ENCODE assay signal across 8 cellular contexts in the genomic region with DNA sequence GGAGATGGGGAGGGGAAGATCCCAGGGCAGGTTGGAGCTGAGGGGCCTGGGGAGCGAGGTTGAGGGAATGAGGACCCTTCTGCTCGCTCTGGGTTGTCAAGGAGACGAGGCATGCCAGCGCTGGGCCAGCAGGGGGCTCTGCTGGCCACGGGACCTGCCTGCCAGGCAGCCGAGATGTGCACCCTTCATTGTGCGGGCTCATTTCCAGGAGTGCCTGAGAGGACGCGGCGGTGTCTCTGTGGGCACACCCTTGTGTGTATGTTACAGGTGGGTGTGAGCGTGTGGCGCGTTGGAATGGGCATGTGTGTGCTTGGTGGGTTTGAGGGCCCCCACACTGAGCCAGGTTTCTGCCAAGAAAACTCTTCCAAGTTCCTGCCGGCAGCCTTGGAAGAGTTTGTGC. TPM values are rescaled to one million over a fixed set of nuclear protein-coding genes. Genes with fewer than 3 reads are reported as not detected.
DNase-seq lines count a peak whose midpoint lies in the region; ATAC-seq and TF ChIP-seq lines count a peak whose summit lies in the region.

No MANE protein-coding gene starts in this region.

- H3K4me2 ChIP-seq in OCI-LY1 (ENCODE audit: low read length) (no peak overlapping the region), fibroblast of lung (ENCODE audit: extremely low read depth, insufficient read depth, low read length) (no peak overlapping the region), neural progenitor cell (peak overlapping the region; percentile 43)

- H3K36me3 ChIP-seq in OCI-LY1 (ENCODE audit: insufficient read depth, low read length), result no peaks in the 10 kb centered on the region
- H3K36me3 ChIP-seq in fibroblast of lung (ENCODE audit: control insufficient read depth, insufficient read depth, low read length), result no peaks in the 10 kb centered on the region
- no peaks in the 10 kb centered on the region for H3K36me3 ChIP-seq in neural progenitor cell

- H3K4me1 ChIP-seq in OCI-LY1 (ENCODE audit: insufficient read depth, low read length, severe bottlenecking) (no peaks in the 10 kb centered on the region), fibroblast of lung (ENCODE audit: control insufficient read depth, extremely low read depth, insufficient read depth, low read length) (peaks cover 8% of the 10 kb centered on the region), neural progenitor cell (peaks cover 18% of the 10 kb centered on the region)

- H3K79me2 ChIP-seq in OCI-LY1 (ENCODE audit: insufficient read depth, low read length) (no peaks in the 10 kb centered on the region), fibroblast of lung (ENCODE audit: control insufficient read depth, insufficient read depth, low read length) (peaks cover 29% of the 10 kb centered on the region), neural progenitor cell (ENCODE audit: low read depth) (no peaks in the 10 kb centered on the region)

- H3K4me3 ChIP-seq in OCI-LY1 (ENCODE audit: low read depth, low read length, poor library complexity, severe bottlenecking), result no peak overlapping the region
- peak overlapping the region in 1 of 4 experiments; percentile 2 for H3K4me3 ChIP-seq in fibroblast of lung (replicated peaks in 1 of 4; ENCODE audit: control extremely low read depth in 1 of 4, insufficient read depth in 1 of 4, low read depth in 3 of 4, low read length in 4 of 4)
- no peak overlapping the region for H3K4me3 ChIP-seq in neural progenitor cell

- H3K4me3 Mint-ChIP-seq in activated T-cell treated with anti-CD3 and anti-CD28 coated beads, Interleukin-2, amount 50 U/mL, for 4 hours, result no peak overlapping the region
- H3K4me3 Mint-ChIP-seq in neural progenitor cell, result no peak overlapping the region

- no peak overlapping the region for H2AFZ ChIP-seq in OCI-LY1 (ENCODE audit: low read length)
- H2AFZ ChIP-seq in fibroblast of lung (ENCODE audit: low read length), result no peak overlapping the region
- peak overlapping the region; percentile 90 for H2AFZ ChIP-seq in neural progenitor cell (replicated peaks)

- H3K27ac Mint-ChIP-seq in neural progenitor cell, result no peak overlapping the region

- H3K27me3 ChIP-seq in OCI-LY1 (ENCODE audit: insufficient read depth, low read length), result 0 out of 2 replicates have a peak, but pooled peaks cover 4% of the 10 kb centered on the region
- no peaks in the 10 kb centered on the region for H3K27me3 ChIP-seq in fibroblast of lung (ENCODE audit: control insufficient read depth, insufficient read depth, low read length)
- no peaks in the 10 kb centered on the region for H3K27me3 ChIP-seq in neural progenitor cell

- H3K27me3 Mint-ChIP-seq in activated T-cell treated with anti-CD3 and anti-CD28 coated beads, Interleukin-2, amount 50 U/mL, for 4 hours (ENCODE audit: low read depth), result peaks cover 1% of the 10 kb centered on the region
- H3K27me3 Mint-ChIP-seq in neural progenitor cell (ENCODE audit: insufficient read depth, low read depth), result peaks cover 8% of the 10 kb centered on the region

- H3K9ac ChIP-seq in OCI-LY1 (ENCODE audit: low read length), result no peak overlapping the region
- no peak overlapping the region for H3K9ac ChIP-seq in fibroblast of lung (ENCODE audit: insufficient read depth, low read length)
- no peak overlapping the region for H3K9ac ChIP-seq in neural progenitor cell

- no peaks in the 10 kb centered on the region for H3K9me3 Mint-ChIP-seq in activated T-cell treated with anti-CD3 and anti-CD28 coated beads, Interleukin-2, amount 50 U/mL, for 4 hours
- H3K9me3 Mint-ChIP-seq in neural progenitor cell, result no peaks in the 10 kb centered on the region

- H3K27ac ChIP-seq in OCI-LY1 (ENCODE audit: low read depth, low read length, poor library complexity, severe bottlenecking) (no peak overlapping the region), fibroblast of lung (ENCODE audit: insufficient read depth, low read length) (no peak overlapping the region), neural progenitor cell (no peak overlapping the region), temporal lobe (ENCODE audit: low read depth, low read length) (peak overlapping the region; percentile 68)

- no peaks in the 10 kb centered on the region for H3K9me2 ChIP-seq in OCI-LY1 (ENCODE audit: low read depth, low read length)

- no peaks in the 10 kb centered on the region for H3K4me1 Mint-ChIP-seq in activated T-cell treated with anti-CD3 and anti-CD28 coated beads, Interleukin-2, amount 50 U/mL, for 4 hours (ENCODE audit: low read depth)
- peaks cover 13% of the 10 kb centered on the region for H3K4me1 Mint-ChIP-seq in neural progenitor cell

- H3F3A ChIP-seq in OCI-LY1 (ENCODE audit: insufficient read depth, low read length) (no peaks in the 10 kb centered on the region), neural progenitor cell (ENCODE audit: low read depth) (peaks cover 7% of the 10 kb centered on the region)

- H3K9me3 ChIP-seq in OCI-LY1 (ENCODE audit: low read length), result no peaks in the 10 kb centered on the region
- no peaks in the 10 kb centered on the region for H3K9me3 ChIP-seq in fibroblast of lung (ENCODE audit: control insufficient read depth, insufficient read depth, low read depth, low read length)
- no peaks in the 10 kb centered on the region for H3K9me3 ChIP-seq in neural progenitor cell (ENCODE audit: low read depth)

- ATAC-seq in activated T-cell treated with anti-CD3 and anti-CD28 coated beads, Interleukin-2, amount 50 U/mL, for 4 hours, result peak; percentile 94
- ATAC-seq in HG02981 (IDR thresholded peaks at IDR 0.05; ENCODE audit: unreplicated experiment), result no peak

- no peaks in the 10 kb centered on the region for H4K20me1 ChIP-seq in OCI-LY1 (ENCODE audit: insufficient read depth, low read length)
- H4K20me1 ChIP-seq in fibroblast of lung (ENCODE audit: control insufficient read depth, extremely low read depth, insufficient read depth, low read length), result no peaks in the 10 kb centered on the region
- H4K20me1 ChIP-seq in neural progenitor cell (ENCODE audit: low read depth), result no peaks in the 10 kb centered on the region

- TF ChIP-seq CTCF in OCI-LY1 (IDR thresholded peaks at IDR 0.05; ENCODE audit: low read length) (peak; percentile 80), fibroblast of lung (conservative IDR thresholded peaks at IDR 0.05 in 1 of 2, IDR thresholded peaks at IDR 0.05 in 1 of 2; ENCODE audit: low read depth in 1 of 2, low read length in 2 of 2) (peak; percentile 85 to 87), neural progenitor cell (IDR thresholded peaks at IDR 0.05) (peak; percentile 84)

- H3K36me3 Mint-ChIP-seq in activated T-cell treated with anti-CD3 and anti-CD28 coated beads, Interleukin-2, amount 50 U/mL, for 4 hours (ENCODE audit: insufficient read depth), result no peaks in the 10 kb centered on the region
- no peaks in the 10 kb centered on the region for H3K36me3 Mint-ChIP-seq in neural progenitor cell

- DNase-seq in COR-L47 (lab: John Stamatoyannopoulos, UW), result peak; percentile 74
- DNase-seq in HT1080 (ENCODE audit: low read depth), result peak; percentile 57
- DNase-seq in activated T-cell treated with anti-CD3 and anti-CD28 coated beads, Interleukin-2, amount 50 U/mL, for 4 hours, result peak; percentile 48
- DNase-seq in fibroblast of lung (ENCODE audit: low read depth in 2 of 2), result peak; percentile 51 to 63
- peak; percentile 89 for DNase-seq in neural progenitor cell (ENCODE audit: low spot score)

RNA-seq across cellular contexts. Expression of gene ARHGAP23, which starts 15.9 kb away (rescaled TPM):
- 21.7 and 40.0 TPM in 2 replicates for total RNA-seq in HT1080 (2014; rRNA removed; shearing (Covaris generic))
- 40.7 and 43.9 TPM in 2 replicates for polyA plus RNA-seq in HT1080 (2015; cell fraction: cytosol; rRNA removed)
- 58.4 and 73.2 TPM in 2 replicates for polyA plus RNA-seq in HT1080 (2015; cell fraction: nucleus; rRNA removed)
- under 1 TPM; 0.29 to 0.57 (median 0.48) TPM for total RNA-seq in activated T-cell treated with anti-CD3 and anti-CD28 coated beads, Interleukin-2, amount 50 U/mL, for 4 hours
- 18.2 and 41.1 TPM in 2 replicates for total RNA-seq in fibroblast of lung
- polyA plus RNA-seq in fibroblast of lung, result 28.1 and 31.0 TPM in 2 replicates
- polyA plus RNA-seq in fibroblast of lung (2012), result 71.0 and 72.1 TPM in 2 replicates
- 114 and 139 TPM in 2 replicates for polyA minus RNA-seq in fibroblast of lung (ENCODE audit: low replicate concordance)
- 6.1 and 14.2 TPM in 2 replicates for total RNA-seq in neural progenitor cell (ENCODE audit: low replicate concordance)
- total RNA-seq in temporal lobe, result 82.4 TPM
